ENCODE assay signal across 9 cellular contexts in genomic region chr1:198175418-198176170, GRCh38. TPM values are rescaled to one million over a fixed set of nuclear protein-coding genes. Genes with fewer than 3 reads are reported as not detected.
DNase-seq lines count a peak whose midpoint lies in the region; ATAC-seq and TF ChIP-seq lines count a peak whose summit lies in the region.
"Had no signal": no experiment of that assay in that cellular context is flagged by ENCODE, and none has a peak within 500 bp of the region (broad histone marks: within the 10 kb centered on the region; RNA-seq: fewer than 3 reads in every experiment).

No MANE protein-coding gene starts in this region.

- peak overlapping the region; percentile 7 to 63; a peak in 2 of 4 replicates for H3K27ac ChIP-seq in SK-N-SH (ENCODE audit: low read depth in 2 of 2, low read length in 1 of 2)

- CTCF ChIA-PET in SK-N-SH (lab: Yijun Ruan, JAX), result interaction anchor here (1.6 kb wide), 1 partner anchor 19 kb away, joined by 3 read pairs; the partner anchor contains the start of gene NEK7

- H3K4me2 ChIP-seq in SK-N-SH, result no peak overlapping the region

- intact Hi-C loops in posterior cingulate gyrus (cut with DNase I), result no loop called here

- H3K4me1 ChIP-seq in SK-N-SH (ENCODE audit: control insufficient read depth in 1 of 2, insufficient read depth in 2 of 2, low read depth in 1 of 2, low read length in 1 of 2), result peaks cover 10 to 24% of the 10 kb centered on the region in 2 experiments; a peak in 3 of 4 replicates

- H4K20me1 ChIP-seq in SK-N-SH (ENCODE audit: insufficient read depth), result peaks cover 97% of the 10 kb centered on the region

- in situ Hi-C loops in ACHN (cut with HindIII; ENCODE audit: low pct_ligation_motif_present, low pct_unique_long_range_greater_than_20kb, low sequenced_read_pairs), result no loop called here

- H3F3A ChIP-seq in SK-N-SH (replicated peaks; ENCODE audit: insufficient read depth), result peaks cover 24% of the 10 kb centered on the region

- ATAC-seq in GM18511 (IDR thresholded peaks at IDR 0.05; ENCODE audit: unreplicated experiment) (peak; percentile 63), HG02588 (IDR thresholded peaks at IDR 0.05; ENCODE audit: unreplicated experiment) (peak; percentile 38)

- POLR2A ChIA-PET in SK-N-SH (lab: Yijun Ruan, JAX), result no interaction called here

- no peak for TF ChIP-seq CTCF in SK-N-SH (IDR thresholded peaks at IDR 0.05)

- no peaks in the 10 kb centered on the region for H3K9me2 ChIP-seq in SK-N-SH

- DNase-seq in SK-N-SH, result no peak
- DNase-seq in kidney tubule cell (ENCODE audit: low spot score), result peak; percentile 76
- no peak for DNase-seq in posterior cingulate gyrus
- DNase-seq in ACHN, result no peak
- DNase-seq in NCI-H2196 treated with DMSO at 0.1 percent for 48 hours (lab: John Stamatoyannopoulos, UW; ENCODE audit: unreplicated experiment), result no peak
- DNase-seq in erythroblast (lab: John Stamatoyannopoulos, UW), result no peak
- DNase-seq: hippocampal formation had no signal

- peaks cover 2 to 3% of the 10 kb centered on the region in 2 experiments for H3K36me3 ChIP-seq in SK-N-SH (replicated peaks in 1 of 2; ENCODE audit: control insufficient read depth in 1 of 2, insufficient read depth in 2 of 2, low read length in 1 of 2)

- TF ChIP-seq RAD21 in SK-N-SH (IDR thresholded peaks at IDR 0.05; ENCODE audit: low read length), result no peak

- peaks cover 100% of the 10 kb centered on the region for H3K79me2 ChIP-seq in SK-N-SH (ENCODE audit: insufficient read depth)

- H3K27me3 ChIP-seq in SK-N-SH (ENCODE audit: insufficient read depth), result no peaks in the 10 kb centered on the region

- H3K4me3 ChIP-seq in SK-N-SH (ENCODE audit: low read depth in 2 of 2, low read length in 1 of 2), result no peak overlapping the region

- no peak overlapping the region for H3K9ac ChIP-seq in SK-N-SH

- TF ChIP-seq EP300 in SK-N-SH (IDR thresholded peaks at IDR 0.05; ENCODE audit: borderline replicate concordance in 1 of 2, low read depth in 1 of 2, low read length in 1 of 2), result no peak

- no peaks in the 10 kb centered on the region for H3K9me3 ChIP-seq in SK-N-SH

- 82% methylated on average over 5 of the region's 5 CpGs for WGBS in SK-N-SH (ENCODE audit: low lambda C conversion rate)

- H2AFZ ChIP-seq in SK-N-SH (ENCODE audit: low read depth), result no peak overlapping the region

- TF ChIP-seq POLR2A in erythroblast (IDR thresholded peaks at IDR 0.05; ENCODE audit: low read length), result no peak

TF ChIP-seq in SK-N-SH, 30 proteins besides CTCF, POLR2A, EP300 and RAD21:
- TF ChIP-seq MXI1 (IDR thresholded peaks at IDR 0.05; ENCODE audit: low read depth, low read length) (no peak), RXRA (IDR thresholded peaks at IDR 0.05; ENCODE audit: borderline replicate concordance, low read depth) (no peak), RFX5 (IDR thresholded peaks at IDR 0.05; ENCODE audit: low read length) (no peak), POLR2AphosphoS5 (IDR thresholded peaks at IDR 0.05; ENCODE audit: low read depth, low read length) (no peak), JUND (IDR thresholded peaks at IDR 0.05) (no peak), ELF1 (IDR thresholded peaks at IDR 0.05) (no peak), SMC3 (IDR thresholded peaks at IDR 0.05; ENCODE audit: low read depth, low read length) (no peak), TAF1 (IDR thresholded peaks at IDR 0.05; ENCODE audit: borderline replicate concordance, low read depth, low read length) (no peak), IRF3 (IDR thresholded peaks at IDR 0.05; ENCODE audit: low read depth, low read length) (no peak)
- TF ChIP-seq, protein P1, sequence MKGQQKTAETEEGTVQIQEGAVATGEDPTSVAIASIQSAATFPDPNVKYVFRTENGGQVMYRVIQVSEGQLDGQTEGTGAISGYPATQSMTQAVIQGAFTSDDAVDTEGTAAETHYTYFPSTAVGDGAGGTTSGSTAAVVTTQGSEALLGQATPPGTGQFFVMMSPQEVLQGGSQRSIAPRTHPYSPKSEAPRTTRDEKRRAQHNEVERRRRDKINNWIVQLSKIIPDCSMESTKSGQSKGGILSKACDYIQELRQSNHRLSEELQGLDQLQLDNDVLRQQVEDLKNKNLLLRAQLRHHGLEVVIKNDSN (IDR thresholded peaks at IDR 0.05; ENCODE audit: borderline replicate concordance, low read depth), result no peak
- TF ChIP-seq, protein P2, sequence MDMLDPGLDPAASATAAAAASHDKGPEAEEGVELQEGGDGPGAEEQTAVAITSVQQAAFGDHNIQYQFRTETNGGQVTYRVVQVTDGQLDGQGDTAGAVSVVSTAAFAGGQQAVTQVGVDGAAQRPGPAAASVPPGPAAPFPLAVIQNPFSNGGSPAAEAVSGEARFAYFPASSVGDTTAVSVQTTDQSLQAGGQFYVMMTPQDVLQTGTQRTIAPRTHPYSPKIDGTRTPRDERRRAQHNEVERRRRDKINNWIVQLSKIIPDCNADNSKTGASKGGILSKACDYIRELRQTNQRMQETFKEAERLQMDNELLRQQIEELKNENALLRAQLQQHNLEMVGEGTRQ (IDR thresholded peaks at IDR 0.05; ENCODE audit: borderline replicate concordance, low read depth, low read length), result no peak

RNA-seq across cellular contexts. Expression of gene NEK7, which starts 18.8 kb away (rescaled TPM):
- 85.8 and 146 TPM in 2 replicates for polyA plus RNA-seq in SK-N-SH (2012; rRNA removed)
- polyA plus RNA-seq in SK-N-SH (2012; cell fraction: cytosol; rRNA removed), result 148 and 159 TPM in 2 replicates
- 72.1 and 172 TPM in 2 replicates for polyA plus RNA-seq in SK-N-SH (2012; cell fraction: nucleus; rRNA removed)
